In genomic region chrX:40663078-40663740, GRCh38 we compare ENCODE assay signal across 1 cellular context.
TF ChIP-seq lines count a peak whose summit lies in the region.

No MANE protein-coding gene starts in this region.

TF ChIP-seq in HepG2, 621 proteins besides CTCF, POLR2A, EP300 and RAD21:
- no peak for TF ChIP-seq ZNF12 (CRISPR knock-in tag; IDR thresholded peaks at IDR 0.05)
- no peak for TF ChIP-seq ZFY (CRISPR knock-in tag; IDR thresholded peaks at IDR 0.05)
- TF ChIP-seq HOXD1 (CRISPR knock-in tag; IDR thresholded peaks at IDR 0.05) = no peak
- no peak for TF ChIP-seq MTA3 (CRISPR knock-in tag; IDR thresholded peaks at IDR 0.05)
- no peak for TF ChIP-seq SRSF1 (optimal IDR thresholded peaks at IDR 0.05; ENCODE audit: low read depth, low read length)
- no peak for TF ChIP-seq HCFC1 (IDR thresholded peaks at IDR 0.05; ENCODE audit: low read depth, low read length)
- no peak for TF ChIP-seq ZNF629 (CRISPR knock-in tag; conservative IDR thresholded peaks at IDR 0.05)
- no peak for TF ChIP-seq PHB2 (IDR thresholded peaks at IDR 0.05; ENCODE audit: partially characterized antibody)
- TF ChIP-seq ZNF577 (CRISPR knock-in tag; IDR thresholded peaks at IDR 0.05; ENCODE audit: borderline replicate concordance, low read depth) = no peak
- no peak for TF ChIP-seq FOXA1 (IDR thresholded peaks at IDR 0.05)
- no peak for TF ChIP-seq FOXA1 (CRISPR knock-in tag; IDR thresholded peaks at IDR 0.05)
- TF ChIP-seq ZNF770 (CRISPR knock-in tag; IDR thresholded peaks at IDR 0.05) = no peak
- no peak for TF ChIP-seq DNMT1 (CRISPR knock-in tag; IDR thresholded peaks at IDR 0.05)
- no peak for TF ChIP-seq ZNF570 (CRISPR knock-in tag; IDR thresholded peaks at IDR 0.05; ENCODE audit: borderline replicate concordance)
